Comparison of ENCODE assay signal across 8 cellular contexts in the genomic region with DNA sequence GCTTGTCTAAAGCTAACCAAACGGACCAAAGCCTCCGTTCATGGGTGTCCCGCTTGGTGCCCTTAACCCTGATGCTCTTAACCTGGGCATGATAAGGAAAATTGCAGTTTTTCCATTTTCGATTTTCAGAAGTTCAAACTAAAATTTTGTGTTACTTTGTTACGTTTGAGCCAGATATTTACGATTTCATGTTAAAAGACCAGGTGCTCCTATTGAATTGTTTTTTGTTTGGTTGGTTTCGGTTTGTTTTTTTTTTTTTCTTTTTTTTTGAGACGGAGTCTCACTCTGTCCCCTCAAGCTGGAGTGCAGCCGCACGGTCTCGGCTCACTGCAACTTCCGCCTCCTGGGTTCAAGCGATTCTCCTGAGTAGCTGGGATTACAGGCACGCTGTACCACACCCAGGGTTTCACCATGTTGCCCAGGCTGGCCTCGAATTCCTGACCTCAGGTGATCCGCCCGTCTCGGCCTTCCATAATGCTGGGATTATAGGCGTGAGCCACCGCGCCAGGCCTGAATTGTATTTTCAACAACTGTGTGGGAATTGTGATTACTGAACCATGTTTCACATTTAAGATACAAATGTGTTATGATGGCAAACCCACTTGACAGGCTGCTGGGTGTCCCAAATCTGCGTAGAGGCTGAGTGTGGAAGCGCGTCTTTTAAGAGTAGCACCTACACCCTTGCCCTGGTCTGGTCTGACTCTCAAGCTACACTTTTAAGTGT. TPM values are rescaled to one million over a fixed set of nuclear protein-coding genes. Genes with fewer than 3 reads are reported as not detected.
DNase-seq lines count a peak whose midpoint lies in the region; ATAC-seq, FAIRE-seq and TF ChIP-seq lines count a peak whose summit lies in the region.

No MANE protein-coding gene starts in this region.

- H3K4me3 ChIP-seq in GM06990 (replicated peaks; ENCODE audit: low read depth, low read length) (peak overlapping the region; percentile 88), Panc1 (ENCODE audit: low read depth in 2 of 2, low read length in 2 of 2) (peak overlapping the region; percentile 71 to 87), esophagus (ENCODE audit: low read depth in 1 of 2, low read length in 2 of 2) (peak overlapping the region; percentile 58 to 85), psoas muscle (peak overlapping the region; percentile 77)

- intact Hi-C loops in Panc1 (cut with micrococcal nuclease; ENCODE audit: unreplicated experiment) (no loop called here), psoas muscle (cut with DNase I) (no loop called here)

- H3K4me1 ChIP-seq in Panc1 (ENCODE audit: control insufficient read depth, insufficient read depth, low read length) = peaks cover 22% of the 10 kb centered on the region
- no peaks in the 10 kb centered on the region for H3K4me1 ChIP-seq in esophagus (ENCODE audit: control insufficient read depth in 2 of 2, insufficient read depth in 2 of 2, low read length in 1 of 2)
- H3K4me1 ChIP-seq in psoas muscle = peaks cover 24% of the 10 kb centered on the region

- in situ Hi-C loops in Panc1 (cut with HindIII; ENCODE audit: low pct_unique_long_range_greater_than_20kb, low sequenced_read_pairs) = no loop called here

- no peak for ATAC-seq in Panc1
- ATAC-seq in psoas muscle = no peak
- no peak for ATAC-seq in GM21390 (IDR thresholded peaks at IDR 0.05; ENCODE audit: unreplicated experiment)

- H3K27me3 ChIP-seq in GM06990 (replicated peaks; ENCODE audit: control insufficient read depth, insufficient read depth, low read length) = no peaks in the 10 kb centered on the region
- no peaks in the 10 kb centered on the region for H3K27me3 ChIP-seq in Panc1 (ENCODE audit: control insufficient read depth, insufficient read depth, low read length)
- no peaks in the 10 kb centered on the region for H3K27me3 ChIP-seq in esophagus (ENCODE audit: control insufficient read depth in 1 of 2, insufficient read depth in 2 of 2, low read length in 2 of 2)
- H3K27me3 ChIP-seq in psoas muscle (ENCODE audit: insufficient read depth in 3 of 3, low read length in 2 of 3) = no peaks in the 10 kb centered on the region

- no peak for TF ChIP-seq POLR2A in GM12891 (IDR thresholded peaks at IDR 0.05; ENCODE audit: low read depth, low read length)

- TF ChIP-seq CTCF in GM06990 (IDR thresholded peaks at IDR 0.05; ENCODE audit: insufficient read depth, low read length, poor library complexity, severe bottlenecking) (no peak), Panc1 (IDR thresholded peaks at IDR 0.05) (no peak), psoas muscle (IDR thresholded peaks at IDR 0.05) (no peak)

- CTCF ChIA-PET in Panc1 (lab: Charles Lee) = no interaction called here

- H3K27ac ChIP-seq in Panc1 (ENCODE audit: low read length) (peak overlapping the region; percentile 99), esophagus (ENCODE audit: low read depth in 2 of 2, low read length in 1 of 2) (peak overlapping the region; percentile 96 to 99), psoas muscle (peak overlapping the region; percentile 94)

- H3K36me3 ChIP-seq in GM06990 (ENCODE audit: control insufficient read depth, insufficient read depth, low read length) (no peaks in the 10 kb centered on the region), Panc1 (ENCODE audit: control insufficient read depth, insufficient read depth, low read length) (no peaks in the 10 kb centered on the region), esophagus (ENCODE audit: control insufficient read depth in 2 of 2, insufficient read depth in 2 of 2, low read length in 1 of 2) (no peaks in the 10 kb centered on the region), psoas muscle (ENCODE audit: insufficient read depth in 1 of 2, low read depth in 1 of 2) (no peaks in the 10 kb centered on the region)

- BruUV-seq in Panc1 (replicated peaks; lab: Mats Ljungman, UMichigan) = TSS peak; percentile 97

- H3K9me3 ChIP-seq in Panc1 (ENCODE audit: control insufficient read depth, insufficient read depth, low read depth, low read length) (no peaks in the 10 kb centered on the region), esophagus (ENCODE audit: control insufficient read depth in 2 of 2, insufficient read depth in 1 of 2, low read depth in 1 of 2, low read length in 1 of 2) (no peaks in the 10 kb centered on the region), psoas muscle (no peaks in the 10 kb centered on the region)

- FAIRE-seq in GM12891 (lab: Jason Lieb, UNC) = no peak

- DNase-seq in GM06990 (ENCODE audit: extremely low read depth, insufficient read length) (no peak), Panc1 (ENCODE audit: low read depth, low spot score) (no peak), psoas muscle (no peak), T-helper 9 cell (no peak), A172 (ENCODE audit: low spot score) (no peak), GM12891 (ENCODE audit: insufficient read length, low spot score) (no peak)

- POLR2A ChIA-PET in Panc1 (lab: Charles Lee) = interaction anchor here (0.5 to 0.6 kb wide), 6 partner anchors 88 to 580 kb away, joined by 3 to 6 read pairs (median 4); no protein-coding TSS in a partner anchor

- WGBS in esophagus, 2 donors = 69 to 72% methylated on average over 24 of the region's 24 CpGs
- WGBS in psoas muscle, 3 donors = 63 to 70% (median 67%) methylated on average over 24 of the region's 24 CpGs

TF ChIP-seq in GM12891, 5 proteins besides CTCF, POLR2A, EP300 and RAD21:
- TF ChIP-seq POU2F2 (IDR thresholded peaks at IDR 0.05; ENCODE audit: low read depth, low read length) (no peak), POLR2AphosphoS5 (IDR thresholded peaks at IDR 0.05; ENCODE audit: low read depth, low read length) (no peak)
TF ChIP-seq in GM12891: peak in this region for 0.

RNA-seq across cellular contexts. Expression of gene USP28, which starts 0.9 kb away (rescaled TPM):
- 52.3 TPM for total RNA-seq in Panc1 (2021; ENCODE audit: unreplicated experiment)
- 23.2 TPM for polyA plus RNA-seq in Panc1 (2012; ENCODE audit: insufficient read length)
- 1 to 10 TPM; 3.5 to 5.8 TPM for polyA plus RNA-seq in esophagus
- 100 to 1,000 TPM in 3 of 4 donors, 10 to 100 TPM in 1; 89.1 to 120 (median 114) TPM for total RNA-seq in psoas muscle
- 100 to 1,000 TPM in 1 of 3 donors, 10 to 100 TPM in 2; 35.4 to 224 (median 46.2) TPM for polyA plus RNA-seq in psoas muscle
- 15.9 and 16.8 TPM in 2 replicates for total RNA-seq in A172 (2014; rRNA removed; shearing (Covaris generic))
- polyA plus RNA-seq in GM12891 (2012; ENCODE audit: low read depth, missing spikeins) = 12.2 TPM

RNA-seq across cellular contexts. Expression of gene HTR3B, which starts 28.4 kb away (rescaled TPM):
- total RNA-seq in Panc1 (2021; ENCODE audit: unreplicated experiment) = not detected
- polyA plus RNA-seq in Panc1 (2012; ENCODE audit: insufficient read length) = not detected
- under 1 TPM; 0.31 to 0.44 TPM for polyA plus RNA-seq in esophagus
- not detected for total RNA-seq in psoas muscle
- under 1 TPM in 1 of 3 donors, not detected in 2; 0.01 TPM for polyA plus RNA-seq in psoas muscle
- not detected in 2 replicates for total RNA-seq in A172 (2014; rRNA removed; shearing (Covaris generic))
- not detected for polyA plus RNA-seq in GM12891 (2012; ENCODE audit: low read depth, missing spikeins)
